24 cellular contexts compared by ENCODE assay signal in genomic region chr1:228061411-228062084, GRCh38. TPM values are rescaled to one million over a fixed set of nuclear protein-coding genes. Genes with fewer than 3 reads are reported as not detected.
DNase-seq lines count a peak whose midpoint lies in the region; ATAC-seq, FAIRE-seq and TF ChIP-seq lines count a peak whose summit lies in the region.
"Had no signal": no experiment of that assay in that cellular context is flagged by ENCODE, and none has a peak within 500 bp of the region (broad histone marks: within the 10 kb centered on the region; RNA-seq: fewer than 3 reads in every experiment).

No MANE protein-coding gene starts in this region.

- H3K36me3 ChIP-seq in Caco-2 (ENCODE audit: control insufficient read depth, insufficient read depth, low read length) (no peaks in the 10 kb centered on the region), H1 (ENCODE audit: control insufficient read depth in 2 of 4, insufficient read depth in 4 of 4, low read length in 3 of 4) (no peaks in the 10 kb centered on the region), neural progenitor cell (no peaks in the 10 kb centered on the region)
- H3K36me3 ChIP-seq: heart left ventricle had no signal

- H3K4ac ChIP-seq in H9 (ENCODE audit: low read depth, low read length) (no peak overlapping the region), H1 (replicated peaks; ENCODE audit: insufficient read length, low read depth, low read length) (no peak overlapping the region)

- H4K91ac ChIP-seq in H9 (ENCODE audit: insufficient read length, low read depth, low read length) (no peak overlapping the region), H1 (replicated peaks; ENCODE audit: insufficient read length, low read length) (no peak overlapping the region)

- no peak overlapping the region for H3K4me3 ChIP-seq in Caco-2 (ENCODE audit: low read depth, low read length)
- peak overlapping the region in 2 of 4 experiments; percentile 50 to 74; a peak in 3 of 8 replicates for H3K4me3 ChIP-seq in H1 (ENCODE audit: extremely low read depth in 1 of 4, insufficient read depth in 2 of 4, low read depth in 3 of 4, low read length in 4 of 4)
- H3K4me3 ChIP-seq in neural progenitor cell, result no peak overlapping the region
- H3K4me3 ChIP-seq: heart left ventricle, testis had no signal

- H3K9me3 ChIP-seq in Caco-2 (no peaks in the 10 kb centered on the region), H9 (ENCODE audit: control insufficient read depth, low read depth, low read length) (no peaks in the 10 kb centered on the region), H1 (ENCODE audit: insufficient read depth in 2 of 2, low read depth in 1 of 2, low read length in 1 of 2) (no peaks in the 10 kb centered on the region), neural progenitor cell (ENCODE audit: low read depth) (no peaks in the 10 kb centered on the region)
- H3K9me3 ChIP-seq: heart left ventricle, testis had no signal

- H3K4me3 Mint-ChIP-seq in Caco-2 (ENCODE audit: unreplicated experiment) (peak overlapping the region; percentile 73), H9 (peak overlapping the region in 1 of 2 experiments; percentile 85; a peak in 3 of 5 replicates), neural progenitor cell (no peak overlapping the region), progenitor cell of endocrine pancreas (ENCODE audit: low read depth) (no peak overlapping the region)

- H3K56ac ChIP-seq in H9 (ENCODE audit: insufficient read length, low read depth, low read length), result no peak overlapping the region
- H3K56ac ChIP-seq in H1 (replicated peaks; ENCODE audit: insufficient read length, low read depth, low read length), result no peak overlapping the region

- H2BK20ac ChIP-seq in H9 (ENCODE audit: low read depth, low read length, poor library complexity, severe bottlenecking) (no peak overlapping the region), H1 (ENCODE audit: low read length) (no peak overlapping the region)

- H3K14ac ChIP-seq in H9 (ENCODE audit: insufficient read depth, low read length) (no peak overlapping the region), H1 (ENCODE audit: insufficient read length) (no peak overlapping the region)

- H3K27me3 Mint-ChIP-seq in Caco-2 (ENCODE audit: insufficient read depth, unreplicated experiment) (peaks cover 13% of the 10 kb centered on the region), H9 (ENCODE audit: low read depth) (peaks cover 96% of the 10 kb centered on the region), neural progenitor cell (ENCODE audit: insufficient read depth, low read depth) (peaks cover 39% of the 10 kb centered on the region), progenitor cell of endocrine pancreas (peaks cover 46% of the 10 kb centered on the region)

- no peaks in the 10 kb centered on the region for H3K79me2 ChIP-seq in H9 (ENCODE audit: insufficient read depth, low read length)
- H3K79me2 ChIP-seq in H1 (ENCODE audit: control insufficient read depth in 1 of 2, insufficient read depth in 2 of 2, low read length in 2 of 2), result no peaks in the 10 kb centered on the region
- no peaks in the 10 kb centered on the region for H3K79me2 ChIP-seq in neural progenitor cell (ENCODE audit: low read depth)

- peaks cover 17% of the 10 kb centered on the region for H3K9me3 Mint-ChIP-seq in Caco-2 (ENCODE audit: unreplicated experiment)
- peaks cover 2 to 6% of the 10 kb centered on the region in 2 experiments; a peak in 3 of 5 replicates for H3K9me3 Mint-ChIP-seq in H9
- H3K9me3 Mint-ChIP-seq in neural progenitor cell, result peaks cover 12% of the 10 kb centered on the region
- H3K9me3 Mint-ChIP-seq in progenitor cell of endocrine pancreas (ENCODE audit: low read depth), result no peaks in the 10 kb centered on the region
- H3K9me3 Mint-ChIP-seq: activated CD4-positive, alpha-beta T cell treated with anti-CD3 and anti-CD28 coated beads, Interleukin-2, amount 10 ng/mL, durations not matched to agents 7 days and 5 days; CD8-positive, alpha-beta memory T cell had no signal

- no peak for TF ChIP-seq CTCF in Caco-2 (IDR thresholded peaks at IDR 0.05; ENCODE audit: insufficient read depth in 1 of 2, low read depth in 1 of 2, low read length in 1 of 2, severe bottlenecking in 1 of 2, unreplicated experiment in 1 of 2)
- TF ChIP-seq CTCF in H9 (conservative IDR thresholded peaks at IDR 0.05), result no peak
- TF ChIP-seq CTCF in H1 (IDR thresholded peaks at IDR 0.05; ENCODE audit: control extremely low read depth in 1 of 3, insufficient read depth in 1 of 3, low read depth in 1 of 3, low read length in 3 of 3), result no peak
- TF ChIP-seq CTCF in neural progenitor cell (IDR thresholded peaks at IDR 0.05), result no peak
- TF ChIP-seq CTCF in progenitor cell of endocrine pancreas (IDR thresholded peaks at IDR 0.05; ENCODE audit: unreplicated experiment), result no peak

- POLR2A ChIA-PET in Caco-2 (lab: Charles Lee) (no interaction called here), H1 (lab: Charles Lee; ENCODE audit: partially characterized antibody) (interaction anchor here (1.7 to 2.0 kb wide), 2 partner anchors 12 to 20 kb away, joined by 4 to 5 read pairs; no protein-coding TSS in a partner anchor)

- no peak for TF ChIP-seq POLR2A in H1 (IDR thresholded peaks at IDR 0.05; ENCODE audit: control extremely low read depth in 1 of 2, low read depth in 2 of 2, low read length in 2 of 2)

- intact Hi-C loops in Caco-2 (cut with micrococcal nuclease; ENCODE audit: unreplicated experiment), result loop anchor here (2.0 kb wide), 1 partner anchor 21 kb away; the partner anchor contains the start of gene ARF1

- H3K23me2 ChIP-seq in H9 (ENCODE audit: insufficient read length, low read depth, low read length, poor library complexity, severe bottlenecking) (peaks cover 19% of the 10 kb centered on the region), H1 (ENCODE audit: low read depth, low read length) (peaks cover 2% of the 10 kb centered on the region; the same call in 1 of the 2 replicates)

- CTCF ChIA-PET in Caco-2 (lab: Charles Lee), result no interaction called here
- CTCF ChIA-PET in H1 (lab: Charles Lee; ENCODE audit: partially characterized antibody), result interaction anchor here (0.9 to 14.1 kb wide), 11 partner anchors 11 to 280 kb away, joined by 3 to 197 read pairs (median 3); partner anchors contain the start of gene WNT3A

- no peak for TF ChIP-seq EP300 in H1 (IDR thresholded peaks at IDR 0.05; ENCODE audit: borderline replicate concordance in 1 of 2, low read depth in 2 of 2, low read length in 2 of 2)

- H3K27ac Mint-ChIP-seq in Caco-2 (ENCODE audit: unreplicated experiment) (no peak overlapping the region), H9 (no peak overlapping the region), neural progenitor cell (peak overlapping the region; percentile 19), progenitor cell of endocrine pancreas (no peak overlapping the region)
- H3K27ac Mint-ChIP-seq: activated CD4-positive, alpha-beta T cell treated with anti-CD3 and anti-CD28 coated beads, Interleukin-2, amount 10 ng/mL, durations not matched to agents 7 days and 5 days had no signal

- BruUV-seq in Caco-2 (replicated peaks; lab: Mats Ljungman, UMichigan), result no TSS peak

- H3K4me2 ChIP-seq in H9 (ENCODE audit: insufficient read depth, insufficient read length, low read length) (peak overlapping the region; percentile 88), H1 (ENCODE audit: insufficient read depth in 1 of 2, low read depth in 2 of 2, low read length in 2 of 2) (peak overlapping the region; percentile 65 to 94), neural progenitor cell (no peak overlapping the region)

- H3K27ac ChIP-seq in H9 (ENCODE audit: insufficient read length, low read depth, low read length) (no peak overlapping the region), H1 (ENCODE audit: low read depth, low read length) (no peak overlapping the region), neural progenitor cell (no peak overlapping the region)
- H3K27ac ChIP-seq: heart left ventricle, testis had no signal

- no peak overlapping the region for H3K9ac ChIP-seq in H9 (ENCODE audit: extremely low read depth, insufficient read length, low read length)
- H3K9ac ChIP-seq in H1 (replicated peaks in 1 of 4; ENCODE audit: extremely low read depth in 1 of 4, low read depth in 3 of 4, low read length in 3 of 4), result no peak overlapping the region
- H3K9ac ChIP-seq in neural progenitor cell, result no peak overlapping the region

- H4K8ac ChIP-seq in H9 (replicated peaks; ENCODE audit: insufficient read length, low read depth, low read length) (no peak overlapping the region), H1 (ENCODE audit: extremely low read depth, insufficient read depth, low read length) (no peak overlapping the region)

- H2AFZ ChIP-seq in H9 (ENCODE audit: low read length) (no peak overlapping the region), H1 (ENCODE audit: low read length) (no peak overlapping the region), neural progenitor cell (replicated peaks) (no peak overlapping the region)

- no peak overlapping the region for H2BK5ac ChIP-seq in H9 (ENCODE audit: insufficient read length, low read length)
- no peak overlapping the region for H2BK5ac ChIP-seq in H1 (ENCODE audit: low read depth, low read length)

- H2AK5ac ChIP-seq in H9 (ENCODE audit: insufficient read length, low read length) (no peak overlapping the region), H1 (ENCODE audit: low read depth, low read length) (no peak overlapping the region)

- H3K23ac ChIP-seq in H9 (ENCODE audit: insufficient read length, low read depth, low read length) (no peak overlapping the region), H1 (ENCODE audit: insufficient read length) (no peak overlapping the region)

- no peaks in the 10 kb centered on the region; the same call in 1 of the 2 replicates for H3K27me3 ChIP-seq in Caco-2 (replicated peaks; ENCODE audit: control insufficient read depth, insufficient read depth, low read length)
- H3K27me3 ChIP-seq in H9 (ENCODE audit: insufficient read depth, low read length), result peaks cover 39% of the 10 kb centered on the region
- peaks cover 25 to 82% (median 74%) of the 10 kb centered on the region in 4 experiments for H3K27me3 ChIP-seq in H1 (replicated peaks in 1 of 4; ENCODE audit: control insufficient read depth in 3 of 4, extremely low read depth in 1 of 4, insufficient read depth in 3 of 4, low read length in 3 of 4)
- peaks cover 92% of the 10 kb centered on the region for H3K27me3 ChIP-seq in neural progenitor cell
- H3K27me3 ChIP-seq: testis had no signal

- no peak overlapping the region for H3K18ac ChIP-seq in H9 (ENCODE audit: insufficient read length, low read depth, low read length)
- no peak overlapping the region for H3K18ac ChIP-seq in H1 (ENCODE audit: extremely low read depth, low read length)

- H3K36me3 Mint-ChIP-seq in Caco-2 (ENCODE audit: insufficient read depth, unreplicated experiment), result no peaks in the 10 kb centered on the region
- no peaks in the 10 kb centered on the region; a peak in 1 of 7 replicates for H3K36me3 Mint-ChIP-seq in H9 (ENCODE audit: insufficient read depth in 1 of 3, low read depth in 3 of 3)
- H3K36me3 Mint-ChIP-seq in neural progenitor cell, result peaks cover 15% of the 10 kb centered on the region
- no peaks in the 10 kb centered on the region for H3K36me3 Mint-ChIP-seq in progenitor cell of endocrine pancreas (ENCODE audit: insufficient read depth)
- H3K36me3 Mint-ChIP-seq: CD8-positive, alpha-beta memory T cell had no signal

- H3K4me1 Mint-ChIP-seq in Caco-2 (ENCODE audit: low read depth, unreplicated experiment) (no peaks in the 10 kb centered on the region), H9 (peaks cover 5 to 7% of the 10 kb centered on the region in 2 experiments; a peak in 3 of 4 replicates), neural progenitor cell (peaks cover 12% of the 10 kb centered on the region), progenitor cell of endocrine pancreas (ENCODE audit: low read depth) (peaks cover 2% of the 10 kb centered on the region)

- H2BK12ac ChIP-seq in H9 (ENCODE audit: insufficient read length, low read depth, low read length) (no peak overlapping the region), H1 (ENCODE audit: low read depth, low read length) (no peak overlapping the region)

- H2BK15ac ChIP-seq in H9 (ENCODE audit: low read depth, low read length) (no peak overlapping the region), H1 (ENCODE audit: low read length) (no peak overlapping the region)

- H3F3A ChIP-seq in neural progenitor cell (ENCODE audit: low read depth), result no peaks in the 10 kb centered on the region

- DNase-seq in Caco-2, result peak in 1 of 2 experiments; percentile 23
- no peak for DNase-seq in H9
- peak in 1 of 2 experiments; percentile 45 for DNase-seq in H1 (ENCODE audit: low read depth in 1 of 2, low spot score in 2 of 2)
- no peak for DNase-seq in neural progenitor cell (ENCODE audit: low spot score)
- DNase-seq in progenitor cell of endocrine pancreas (ENCODE audit: low spot score, unreplicated experiment), result no peak
- DNase-seq in NCI-H1048 (lab: John Stamatoyannopoulos, UW), result no peak
- DNase-seq: activated CD4-positive, alpha-beta T cell treated with anti-CD3 and anti-CD28 coated beads, Interleukin-2, amount 10 ng/mL, durations not matched to agents 7 days and 5 days; activated naive CD4-positive, alpha-beta T cell; DMS79; Kasumi-1; NCI-H1092 treated with DMSO at 0.1 percent for 48 hours; NCI-H2081; NCI-H446 treated with DMSO at 0.1 percent for 48 hours; NK-92 treated with Interleukin-12 subunit alpha and Interleukin-12 subunit beta, amount 100 ng/mL, for 24 hours; testis had no signal

- no peaks in the 10 kb centered on the region for H3K4me1 ChIP-seq in Caco-2
- H3K4me1 ChIP-seq in H9 (ENCODE audit: insufficient read depth, low read length), result no peaks in the 10 kb centered on the region
- peaks cover 0 to 7% (median 2%) of the 10 kb centered on the region in 4 experiments; a peak in 3 of 7 replicates for H3K4me1 ChIP-seq in H1 (replicated peaks in 1 of 4; ENCODE audit: control insufficient read depth in 3 of 4, insufficient read depth in 4 of 4, low read length in 3 of 4)
- H3K4me1 ChIP-seq in neural progenitor cell, result peaks cover 4% of the 10 kb centered on the region

- H3T11ph ChIP-seq in H9 (ENCODE audit: low read length), result no peak overlapping the region

- H4K5ac ChIP-seq in H9 (ENCODE audit: insufficient read length, low read depth, low read length) (no peak overlapping the region), H1 (ENCODE audit: insufficient read length, low read depth, low read length) (no peak overlapping the region)

- no peak for FAIRE-seq in H1 (lab: Jason Lieb, UNC)
- FAIRE-seq: endometrium, HTR-8/SVneo, keratinocyte, TTC549 had no signal

- WGBS in H9 (ENCODE audit: extremely low coverage, insufficient read length, low lambda C conversion rate), result no CpG with 5 or more reads among the region's 10 CpGs
- WGBS in H1 (ENCODE audit: extremely low coverage in 1 of 2, insufficient coverage in 1 of 2, insufficient read length in 1 of 2, insufficient replicate concordance in 2 of 2, low coverage in 1 of 2, low lambda C conversion rate in 2 of 2, missing lambda C conversion rate in 1 of 2), 2 experiments, result 85% methylated on average over 10 of the region's 10 CpGs; no CpG with 5 or more reads in 1 of the 2 experiments

- no peaks in the 10 kb centered on the region for H3K79me1 ChIP-seq in H9 (ENCODE audit: insufficient read depth, low read depth, low read length, poor library complexity, severe bottlenecking)
- no peaks in the 10 kb centered on the region for H3K79me1 ChIP-seq in H1 (ENCODE audit: low read depth, low read length)

- H4K20me1 ChIP-seq in H9 (ENCODE audit: control insufficient read depth, insufficient read depth, insufficient read length), result no peaks in the 10 kb centered on the region
- no peaks in the 10 kb centered on the region for H4K20me1 ChIP-seq in H1 (replicated peaks in 1 of 2; ENCODE audit: control insufficient read depth in 1 of 2, insufficient read depth in 2 of 2, low read length in 2 of 2)
- H4K20me1 ChIP-seq in neural progenitor cell (ENCODE audit: low read depth), result no peaks in the 10 kb centered on the region

- TF ChIP-seq RAD21 in H1 (IDR thresholded peaks at IDR 0.05 in 1 of 2, conservative IDR thresholded peaks at IDR 0.05 in 1 of 2; ENCODE audit: low read depth in 2 of 2, low read length in 2 of 2), result no peak

- H2BK120ac ChIP-seq in H9 (ENCODE audit: low read depth, low read length, poor library complexity, severe bottlenecking), result no peak overlapping the region
- H2BK120ac ChIP-seq in H1 (replicated peaks; ENCODE audit: low read depth, low read length), result no peak overlapping the region

- ATAC-seq in GM19351 (IDR thresholded peaks at IDR 0.05; ENCODE audit: unreplicated experiment), result no peak
- ATAC-seq: heart left ventricle had no signal

RNA-seq across cellular contexts. Expression of gene ARF1, which starts 21.0 kb away (rescaled TPM):
- total RNA-seq in Caco-2 (2022), result 374 and 378 TPM in 2 replicates
- 258 and 279 TPM in 2 replicates for total RNA-seq in H9 (2021)
- total RNA-seq in H1 (2021; fragmentation: NEBNext Ultra II Directional; extraction: Animal tissue kit (Norgen Biotek cat#: 25700)), result 265 and 267 TPM in 2 replicates
- polyA plus RNA-seq in H1 (2011; rRNA removed), result 471 and 606 TPM in 2 replicates
- 441 TPM for polyA plus RNA-seq in H1 (2011; cell fraction: cytosol; rRNA removed)
- polyA plus RNA-seq in H1 (2011; cell fraction: nucleus; rRNA removed), result 308 TPM
- polyA plus RNA-seq in H1 (2012, experiment 1 of 2), result 315 to 344 TPM (median 336 TPM) in 4 replicates
- 366 TPM for polyA plus RNA-seq in H1 (2012, experiment 2 of 2)
- polyA plus RNA-seq in H1 (2013, experiment 1 of 2), result 193 TPM
- polyA plus RNA-seq in H1 (2013, experiment 2 of 2), result 197 TPM
- 359 and 424 TPM in 2 replicates for polyA minus RNA-seq in H1 (2011; rRNA and poly(A)+ RNA removed)
- polyA minus RNA-seq in H1 (2011; cell fraction: cytosol; rRNA and poly(A)+ RNA removed), result 253 TPM
- polyA minus RNA-seq in H1 (2011; cell fraction: nucleus; rRNA and poly(A)+ RNA removed), result 129 TPM
- 95.1 and 147 TPM in 2 replicates for total RNA-seq in neural progenitor cell (ENCODE audit: low replicate concordance)
- total RNA-seq in progenitor cell of endocrine pancreas, result 259 and 267 TPM in 2 replicates

RNA-seq across cellular contexts. Expression of gene C1orf35, which starts 41.6 kb away (rescaled TPM):
- total RNA-seq in Caco-2 (2022) (34.2 and 34.5 TPM in 2 replicates), H9 (2021) (31.0 and 31.3 TPM in 2 replicates), neural progenitor cell (ENCODE audit: low replicate concordance) (11.8 and 19.7 TPM in 2 replicates), progenitor cell of endocrine pancreas (20.2 and 22.4 TPM in 2 replicates)
- 19.9 and 22.5 TPM in 2 replicates for total RNA-seq in H1 (2021; fragmentation: NEBNext Ultra II Directional; extraction: Animal tissue kit (Norgen Biotek cat#: 25700))
- 18.6 and 28.5 TPM in 2 replicates for polyA plus RNA-seq in H1 (2011; rRNA removed)
- 23.7 TPM for polyA plus RNA-seq in H1 (2011; cell fraction: cytosol; rRNA removed)
- polyA plus RNA-seq in H1 (2011; cell fraction: nucleus; rRNA removed), result 41.3 TPM
- 15.0 to 30.9 TPM (median 25.2 TPM) in 4 replicates for polyA plus RNA-seq in H1 (2012, experiment 1 of 2)
- polyA plus RNA-seq in H1 (2012, experiment 2 of 2), result 17.1 TPM
- polyA plus RNA-seq in H1 (2013, experiment 1 of 2), result 26.2 TPM
- polyA plus RNA-seq in H1 (2013, experiment 2 of 2), result 25.8 TPM
- polyA minus RNA-seq in H1 (2011; rRNA and poly(A)+ RNA removed), result 1.3 and 1.4 TPM in 2 replicates
- 4.6 TPM for polyA minus RNA-seq in H1 (2011; cell fraction: cytosol; rRNA and poly(A)+ RNA removed)
- polyA minus RNA-seq in H1 (2011; cell fraction: nucleus; rRNA and poly(A)+ RNA removed), result 5.5 TPM

RNA-seq across cellular contexts. Expression of gene MRPL55, which starts 47.6 kb away (rescaled TPM):
- total RNA-seq in Caco-2 (2022), result 63.7 and 69.9 TPM in 2 replicates
- 56.9 and 62.3 TPM in 2 replicates for total RNA-seq in H9 (2021)
- total RNA-seq in H1 (2021; fragmentation: NEBNext Ultra II Directional; extraction: Animal tissue kit (Norgen Biotek cat#: 25700)), result 59.0 and 62.7 TPM in 2 replicates
- 244 and 249 TPM in 2 replicates for polyA plus RNA-seq in H1 (2011; rRNA removed)
- 186 TPM for polyA plus RNA-seq in H1 (2011; cell fraction: cytosol; rRNA removed)
- polyA plus RNA-seq in H1 (2011; cell fraction: nucleus; rRNA removed), result 157 TPM
- 31.0 to 91.5 TPM (median 85.9 TPM) in 4 replicates for polyA plus RNA-seq in H1 (2012, experiment 1 of 2)
- polyA plus RNA-seq in H1 (2012, experiment 2 of 2), result 110 TPM
- polyA plus RNA-seq in H1 (2013, experiment 1 of 2), result 72.3 TPM
- polyA plus RNA-seq in H1 (2013, experiment 2 of 2), result 69.2 TPM
- 30.6 and 36.8 TPM in 2 replicates for polyA minus RNA-seq in H1 (2011; rRNA and poly(A)+ RNA removed)
- polyA minus RNA-seq in H1 (2011; cell fraction: cytosol; rRNA and poly(A)+ RNA removed), result 38.5 TPM
- 46.7 TPM for polyA minus RNA-seq in H1 (2011; cell fraction: nucleus; rRNA and poly(A)+ RNA removed)
- 42.4 and 68.3 TPM in 2 replicates for total RNA-seq in neural progenitor cell (ENCODE audit: low replicate concordance)
- total RNA-seq in progenitor cell of endocrine pancreas, result 50.3 and 52.3 TPM in 2 replicates

RNA-seq across cellular contexts. Expression of gene WNT3A, which starts 54.8 kb away (rescaled TPM):
- total RNA-seq in Caco-2 (2022), result 0.09 TPM in 2 replicates
- total RNA-seq in H9 (2021), result 0.17 and 0.20 TPM in 2 replicates
- total RNA-seq in H1 (2021; fragmentation: NEBNext Ultra II Directional; extraction: Animal tissue kit (Norgen Biotek cat#: 25700)), result 0.10 and 0.19 TPM in 2 replicates
- 0.08 and 0.13 TPM in 2 replicates for polyA plus RNA-seq in H1 (2011; rRNA removed)
- polyA plus RNA-seq in H1 (2011; cell fraction: cytosol; rRNA removed), result 0.05 TPM
- 0.26 TPM for polyA plus RNA-seq in H1 (2011; cell fraction: nucleus; rRNA removed)
- 0.05 to 0.17 TPM (median 0.08 TPM) in 3 of 4 replicates, not detected in the other for polyA plus RNA-seq in H1 (2012, experiment 1 of 2)
- 0.13 TPM for polyA plus RNA-seq in H1 (2012, experiment 2 of 2)
- 0.02 TPM for polyA plus RNA-seq in H1 (2013, experiment 1 of 2)
- polyA plus RNA-seq in H1 (2013, experiment 2 of 2), result 0.07 TPM
- 0.06 and 0.07 TPM in 2 replicates for polyA minus RNA-seq in H1 (2011; rRNA and poly(A)+ RNA removed)
- not detected for polyA minus RNA-seq in H1 (2011; cell fraction: cytosol; rRNA and poly(A)+ RNA removed)
- 0.40 TPM for polyA minus RNA-seq in H1 (2011; cell fraction: nucleus; rRNA and poly(A)+ RNA removed)
- total RNA-seq in neural progenitor cell (ENCODE audit: low replicate concordance), result 0.12 TPM in 1 of 2 replicates, not detected in the other
- total RNA-seq in progenitor cell of endocrine pancreas, result not detected in 2 replicates
- total RNA-seq: activated CD4-positive, alpha-beta T cell treated with anti-CD3 and anti-CD28 coated beads, Interleukin-2, amount 10 ng/mL, durations not matched to agents 7 days and 5 days; CD8-positive, alpha-beta memory T cell; heart left ventricle; renal cortical epithelial cell; RPMI7951 had no signal
- polyA plus RNA-seq: CD8-positive, alpha-beta memory T cell; heart left ventricle had no signal
